16 cellular contexts compared by ENCODE assay signal in the genomic region with DNA sequence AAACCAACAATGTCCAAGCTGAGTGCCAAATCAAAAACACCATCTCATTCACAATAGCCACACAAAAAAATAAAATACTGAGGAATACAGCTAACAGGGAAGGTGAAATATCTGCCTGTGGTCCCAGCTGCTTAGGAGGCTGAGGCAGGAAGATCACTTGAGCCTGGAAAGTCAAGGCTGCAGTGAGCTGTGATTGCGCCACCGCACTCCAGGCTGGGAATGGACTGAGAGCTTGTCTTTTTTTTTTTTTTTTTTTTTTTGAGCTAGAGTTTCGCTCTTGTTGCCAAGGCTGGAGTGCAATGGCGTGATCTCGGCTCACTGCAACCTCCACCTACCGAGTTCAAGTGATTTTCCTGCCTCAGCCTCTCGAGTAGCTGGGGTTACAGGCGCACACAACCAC. TPM values are rescaled to one million over a fixed set of nuclear protein-coding genes. Genes with fewer than 3 reads are reported as not detected.
DNase-seq lines count a peak whose midpoint lies in the region; ATAC-seq, FAIRE-seq and TF ChIP-seq lines count a peak whose summit lies in the region.
"Not testable (repeated sequence)": the region's sequence is repeated elsewhere in the genome, so short reads cannot be mapped to it uniquely, and the experiment has no call there.
"Had no signal": no experiment of that assay in that cellular context is flagged by ENCODE, and none has a peak within 500 bp of the region (broad histone marks: within the 10 kb centered on the region; RNA-seq: fewer than 3 reads in every experiment).

No MANE protein-coding gene starts in this region.

- H2AFZ ChIP-seq in K562 (ENCODE audit: low read depth, low read length): peak overlapping the region; percentile 37; the same call in 1 of the 2 replicates

- not testable (repeated sequence) for BruUV-seq in K562 (replicated peaks; lab: Mats Ljungman, UMichigan)

- intact Hi-C loops in K562 (cut with micrococcal nuclease): loop anchor here (2.0 to 10.0 kb wide), 2 partner anchors 25 to 341 kb away; a partner anchor contains a TSS
- intact Hi-C loops in posterior vena cava (cut with DNase I): not testable (repeated sequence)

- not testable (repeated sequence) for TF ChIP-seq EP300 in K562 (IDR thresholded peaks at IDR 0.05; ENCODE audit: low read length)

- not testable (repeated sequence) for TF ChIP-seq CTCF in K562 (IDR thresholded peaks at IDR 0.05 in 2 of 3, conservative IDR thresholded peaks at IDR 0.05 in 1 of 3; ENCODE audit: insufficient read depth in 2 of 3, low read depth in 1 of 3, low read length in 3 of 3)

- H3K36me3 ChIP-seq in K562 (ENCODE audit: control insufficient read depth, insufficient read depth, low read length): not testable (repeated sequence)

- peak; percentile 30 for DNase-seq in DMS79 treated with DMSO at 0.1 percent for 48 hours (lab: John Stamatoyannopoulos, UW)
- peak; percentile 42 for DNase-seq in M059J (ENCODE audit: low read depth)
- DNase-seq in T-helper 17 cell; activated CD8-positive, alpha-beta memory T cell treated with anti-CD3 and anti-CD28 coated beads, Interleukin-2, amount 10 ng/mL, durations not matched to agents 7 days and 5 days; immature natural killer cell: not testable (repeated sequence)
- peak in 1 of 4 experiments; percentile 59 for DNase-seq in K562 (ENCODE audit: extremely low read depth in 1 of 4, low spot score in 3 of 4)
- DNase-seq in posterior vena cava (ENCODE audit: low spot score): peak; percentile 82

- H3K79me2 ChIP-seq in K562 (ENCODE audit: control insufficient read depth, insufficient read depth, low read length): not testable (repeated sequence)

- H3K27ac Mint-ChIP-seq in T-helper 17 cell (peak overlapping the region; percentile 1), immature natural killer cell (peak overlapping the region in 5 of 6 donors; percentile 3 to 91 (median 84))
- peak overlapping the region; percentile 56 for H3K27ac Mint-ChIP-seq in activated CD8-positive, alpha-beta memory T cell treated with anti-CD3 and anti-CD28 coated beads, Interleukin-2, amount 10 ng/mL, durations not matched to agents 7 days and 5 days

- not testable (repeated sequence) for ATAC-seq in T-helper 17 cell; activated CD8-positive, alpha-beta memory T cell treated with anti-CD3 and anti-CD28 coated beads, Interleukin-2, amount 10 ng/mL, durations not matched to agents 7 days and 5 days; K562

- H3K4me3 Mint-ChIP-seq in T-helper 17 cell (peak overlapping the region; percentile 70), immature natural killer cell (peak overlapping the region; percentile 4 to 78 (median 58))
- H3K4me3 Mint-ChIP-seq in activated CD8-positive, alpha-beta memory T cell treated with anti-CD3 and anti-CD28 coated beads, Interleukin-2, amount 10 ng/mL, durations not matched to agents 7 days and 5 days: not testable (repeated sequence)

- H3K9ac ChIP-seq in K562 (ENCODE audit: insufficient read depth in 1 of 2, low read depth in 2 of 2, low read length in 2 of 2): peak overlapping the region in 1 of 2 experiments; percentile 17; a peak in 1 of 4 replicates

- TF ChIP-seq RAD21 in K562 (CRISPR knock-in tag; conservative IDR thresholded peaks at IDR 0.05 in 1 of 2, IDR thresholded peaks at IDR 0.05 in 1 of 2): not testable (repeated sequence)

- H3K27ac ChIP-seq in K562 (ENCODE audit: extremely low read depth, low read depth, low read length): 0 out of 3 replicates have a peak overlapping the region, but pooled peaks have one; percentile 0

- H3K27me3 ChIP-seq in K562 (ENCODE audit: control insufficient read depth in 2 of 2, insufficient read depth in 2 of 2, low read length in 2 of 2): not testable (repeated sequence)

- peaks cover 20 to 35% of the 10 kb centered on the region in 2 experiments for H3K4me1 ChIP-seq in K562 (replicated peaks in 1 of 2; ENCODE audit: control insufficient read depth in 2 of 2, insufficient read depth in 2 of 2, low read length in 2 of 2)

- CTCF ChIA-PET in activated CD8-positive, alpha-beta memory T cell treated with anti-CD3 and anti-CD28 coated beads, Interleukin-2, amount 10 ng/mL, durations not matched to agents 7 days and 5 days (lab: Charles Lee): interaction anchor here (0.6 to 1.1 kb wide), 2 partner anchors 213 to 216 kb away, joined by 3 to 4 read pairs; no protein-coding TSS in a partner anchor
- CTCF ChIA-PET in K562 (lab: Yijun Ruan, JAX; ENCODE audit: low intra/inter-chr PET ratio): not testable (repeated sequence)

- not testable (repeated sequence) for H3K36me3 Mint-ChIP-seq in T-helper 17 cell (ENCODE audit: low read depth); activated CD8-positive, alpha-beta memory T cell treated with anti-CD3 and anti-CD28 coated beads, Interleukin-2, amount 10 ng/mL, durations not matched to agents 7 days and 5 days; immature natural killer cell

- not testable (repeated sequence) for H3K9me3 Mint-ChIP-seq in activated CD8-positive, alpha-beta memory T cell treated with anti-CD3 and anti-CD28 coated beads, Interleukin-2, amount 10 ng/mL, durations not matched to agents 7 days and 5 days (ENCODE audit: low read depth); immature natural killer cell

- not testable (repeated sequence) for H3K4me2 ChIP-seq in K562 (ENCODE audit: insufficient read depth, low read length)

- not testable (repeated sequence) for H4K20me1 ChIP-seq in K562 (replicated peaks; ENCODE audit: control insufficient read depth, insufficient read depth, low read length)

- H3K4me1 Mint-ChIP-seq in T-helper 17 cell (peaks cover 32% of the 10 kb centered on the region), immature natural killer cell (peaks cover 34 to 45% of the 10 kb centered on the region in 2 donors)
- peaks cover 25% of the 10 kb centered on the region for H3K4me1 Mint-ChIP-seq in activated CD8-positive, alpha-beta memory T cell treated with anti-CD3 and anti-CD28 coated beads, Interleukin-2, amount 10 ng/mL, durations not matched to agents 7 days and 5 days

- H3K4me3 ChIP-seq in K562: not testable (repeated sequence)

- not testable (repeated sequence) for H3K9me3 ChIP-seq in T-helper 17 cell (ENCODE audit: control insufficient read depth, low read length, poor library complexity, severe bottlenecking); K562 (replicated peaks; ENCODE audit: control insufficient read depth, insufficient read depth, low read depth, low read length)

- H3K27me3 Mint-ChIP-seq in T-helper 17 cell; activated CD8-positive, alpha-beta memory T cell treated with anti-CD3 and anti-CD28 coated beads, Interleukin-2, amount 10 ng/mL, durations not matched to agents 7 days and 5 days; immature natural killer cell (ENCODE audit: low read depth in 3 of 3): not testable (repeated sequence)

- POLR2A ChIA-PET in K562 (lab: Yijun Ruan, JAX): interaction anchor here (0.5 to 1.4 kb wide), 8 partner anchors 8 to 1214 kb away, joined by 3 to 6 read pairs (median 4); no protein-coding TSS in a partner anchor

- not testable (repeated sequence) for FAIRE-seq in K562 (lab: Jason Lieb, UNC)

- TF ChIP-seq POLR2A in K562 (conservative IDR thresholded peaks at IDR 0.05): not testable (repeated sequence)

- 10% methylated on average over 5 of the region's 8 CpGs for WGBS in K562 (ENCODE audit: insufficient coverage, low coverage, missing lambda C conversion rate)

- in situ Hi-C loops in K562 (cut with MboI): not testable (repeated sequence)

- H3K9me1 ChIP-seq in K562 (ENCODE audit: control insufficient read depth, insufficient read depth, low read length): not testable (repeated sequence)

RNA-seq across cellular contexts. Expression of a gene that starts 28.4 kb away (rescaled TPM):
- not detected in 2 replicates for total RNA-seq in M059J (2014; rRNA removed; shearing (Covaris generic))
- total RNA-seq in T-helper 17 cell: under 1 TPM in 1 of 2 donors, not detected in 1; 0.07 TPM
- total RNA-seq in activated CD8-positive, alpha-beta memory T cell treated with anti-CD3 and anti-CD28 coated beads, Interleukin-2, amount 10 ng/mL, durations not matched to agents 7 days and 5 days: not detected
- total RNA-seq in K562 (2011; cell fraction: chromatin; rRNA removed; ENCODE audit: low replicate concordance): not detected in 2 replicates
- total RNA-seq in K562 (2011; cell fraction: nucleolus; rRNA removed): not detected in 2 replicates
- total RNA-seq in K562 (2011; cell fraction: nucleoplasm; rRNA removed): not detected in 2 replicates
- not detected in 2 replicates for total RNA-seq in K562 (2014; rRNA removed)
- total RNA-seq in K562 (2014; rRNA removed; fragmentation: Illumina TruSeq; extraction: Trizol): not detected in 2 replicates
- total RNA-seq in K562 (2015; rRNA removed; fragmentation: Illumina TruSeq; extraction: Trizol): not detected in 2 replicates
- total RNA-seq in K562 (2021): not detected in 2 replicates
- polyA plus RNA-seq in K562 (2011; rRNA removed): not detected in 2 replicates
- polyA plus RNA-seq in K562 (2011; cell fraction: cytosol; rRNA removed): not detected in 2 replicates
- not detected in 2 replicates for polyA plus RNA-seq in K562 (2011; cell fraction: nucleus; rRNA removed)
- not detected in 2 replicates for polyA plus RNA-seq in K562 (2012)
- polyA plus RNA-seq in K562 (2014; fragmentation: Illumina TruSeq; extraction: Trizol): not detected in 2 replicates
- polyA plus RNA-seq in K562 (2014; fragmentation: Nextera tagmentation; extraction: Ambion mirVana): not detected
- not detected in 2 replicates for polyA plus RNA-seq in K562 (2014; rRNA removed)
- polyA minus RNA-seq in K562 (2011; rRNA and poly(A)+ RNA removed): not detected in 2 replicates
- polyA minus RNA-seq in K562 (2011; cell fraction: cytosol; rRNA and poly(A)+ RNA removed): not detected in 2 replicates
- polyA minus RNA-seq in K562 (2011; cell fraction: nucleus; rRNA and poly(A)+ RNA removed): not detected in 2 replicates
- not detected for polyA plus RNA-seq in immature natural killer cell
- total RNA-seq in posterior vena cava: under 1 TPM; 0.05 to 0.09 TPM
- total RNA-seq: dermis blood vessel endothelial cell, esophagus muscularis mucosa, pulmonary artery endothelial cell, SJSA1, skeletal muscle tissue, upper lobe of left lung had no signal
- polyA plus RNA-seq: adipose tissue, liver had no signal

RNA-seq across cellular contexts. Expression of a gene that starts 54.1 kb away (rescaled TPM):
- total RNA-seq in M059J (2014; rRNA removed; shearing (Covaris generic)): 1.6 and 1.8 TPM in 2 replicates
- total RNA-seq in T-helper 17 cell: not detected
- not detected for total RNA-seq in activated CD8-positive, alpha-beta memory T cell treated with anti-CD3 and anti-CD28 coated beads, Interleukin-2, amount 10 ng/mL, durations not matched to agents 7 days and 5 days
- total RNA-seq in K562 (2011; cell fraction: chromatin; rRNA removed; ENCODE audit: low replicate concordance): 0.39 and 1.8 TPM in 2 replicates
- 0.17 and 0.79 TPM in 2 replicates for total RNA-seq in K562 (2011; cell fraction: nucleolus; rRNA removed)
- 0.59 and 0.69 TPM in 2 replicates for total RNA-seq in K562 (2011; cell fraction: nucleoplasm; rRNA removed)
- 0.32 and 1.8 TPM in 2 replicates for total RNA-seq in K562 (2014; rRNA removed)
- total RNA-seq in K562 (2014; rRNA removed; fragmentation: Illumina TruSeq; extraction: Trizol): 0.11 TPM in 1 of 2 replicates, not detected in the other
- 0.22 TPM in 1 of 2 replicates, not detected in the other for total RNA-seq in K562 (2015; rRNA removed; fragmentation: Illumina TruSeq; extraction: Trizol)
- total RNA-seq in K562 (2021): 0.22 and 0.51 TPM in 2 replicates
- 0.26 and 0.56 TPM in 2 replicates for polyA plus RNA-seq in K562 (2011; rRNA removed)
- 0.18 and 0.31 TPM in 2 replicates for polyA plus RNA-seq in K562 (2011; cell fraction: cytosol; rRNA removed)
- 3.2 and 4.6 TPM in 2 replicates for polyA plus RNA-seq in K562 (2011; cell fraction: nucleus; rRNA removed)
- 0.36 and 1.7 TPM in 2 replicates for polyA plus RNA-seq in K562 (2012)
- 0.10 and 0.15 TPM in 2 replicates for polyA plus RNA-seq in K562 (2014; fragmentation: Illumina TruSeq; extraction: Trizol)
- not detected for polyA plus RNA-seq in K562 (2014; fragmentation: Nextera tagmentation; extraction: Ambion mirVana)
- 0.37 and 0.82 TPM in 2 replicates for polyA plus RNA-seq in K562 (2014; rRNA removed)
- not detected in 2 replicates for polyA minus RNA-seq in K562 (2011; rRNA and poly(A)+ RNA removed)
- not detected in 2 replicates for polyA minus RNA-seq in K562 (2011; cell fraction: cytosol; rRNA and poly(A)+ RNA removed)
- 0.67 and 1.1 TPM in 2 replicates for polyA minus RNA-seq in K562 (2011; cell fraction: nucleus; rRNA and poly(A)+ RNA removed)
- polyA plus RNA-seq in immature natural killer cell: not detected
- total RNA-seq in posterior vena cava: not detected
- total RNA-seq: dermis blood vessel endothelial cell, esophagus muscularis mucosa, mesothelial cell of epicardium, pulmonary artery endothelial cell, SJSA1, skeletal muscle tissue had no signal

RNA-seq across cellular contexts. Expression of a gene that starts 56.4 kb away (rescaled TPM):
- total RNA-seq in M059J (2014; rRNA removed; shearing (Covaris generic)): not detected in 2 replicates
- total RNA-seq in T-helper 17 cell (not detected), K562 (2014; rRNA removed) (not detected in 2 replicates), K562 (2014; rRNA removed; fragmentation: Illumina TruSeq; extraction: Trizol) (not detected in 2 replicates), K562 (2015; rRNA removed; fragmentation: Illumina TruSeq; extraction: Trizol) (not detected in 2 replicates), K562 (2021) (not detected in 2 replicates), posterior vena cava (not detected)
- not detected for total RNA-seq in activated CD8-positive, alpha-beta memory T cell treated with anti-CD3 and anti-CD28 coated beads, Interleukin-2, amount 10 ng/mL, durations not matched to agents 7 days and 5 days
- not detected in 2 replicates for total RNA-seq in K562 (2011; cell fraction: chromatin; rRNA removed; ENCODE audit: low replicate concordance)
- total RNA-seq in K562 (2011; cell fraction: nucleolus; rRNA removed): not detected in 2 replicates
- total RNA-seq in K562 (2011; cell fraction: nucleoplasm; rRNA removed): not detected in 2 replicates
- polyA plus RNA-seq in K562 (2011; rRNA removed) (not detected in 2 replicates), K562 (2014; fragmentation: Illumina TruSeq; extraction: Trizol) (not detected in 2 replicates), K562 (2014; fragmentation: Nextera tagmentation; extraction: Ambion mirVana) (not detected), K562 (2014; rRNA removed) (not detected in 2 replicates), immature natural killer cell (not detected)
- polyA plus RNA-seq in K562 (2011; cell fraction: cytosol; rRNA removed): not detected in 2 replicates
- not detected in 2 replicates for polyA plus RNA-seq in K562 (2011; cell fraction: nucleus; rRNA removed)
- 0.01 TPM in 2 replicates for polyA plus RNA-seq in K562 (2012)
- not detected in 2 replicates for polyA minus RNA-seq in K562 (2011; rRNA and poly(A)+ RNA removed)
- polyA minus RNA-seq in K562 (2011; cell fraction: cytosol; rRNA and poly(A)+ RNA removed): not detected in 2 replicates
- not detected in 2 replicates for polyA minus RNA-seq in K562 (2011; cell fraction: nucleus; rRNA and poly(A)+ RNA removed)
- total RNA-seq: dermis blood vessel endothelial cell, liver, mesothelial cell of epicardium, pulmonary artery endothelial cell, SJSA1, skeletal muscle tissue, upper lobe of left lung had no signal
- polyA plus RNA-seq: liver had no signal

Comparison
In these comparisons a context has a peak if more than half of its experiments do, and no peak if none do; other contexts are left out.
1. H3K27ac Mint-ChIP-seq: peak in every context shown above with its lines; median percentile 84 in immature natural killer cell; 56 in activated CD8-positive, alpha-beta memory T cell treated with anti-CD3 and anti-CD28 coated beads, Interleukin-2, amount 10 ng/mL, durations not matched to agents 7 days and 5 days; 1 in T-helper 17 cell.